25 cellular contexts compared by ENCODE assay signal in the genomic region with DNA sequence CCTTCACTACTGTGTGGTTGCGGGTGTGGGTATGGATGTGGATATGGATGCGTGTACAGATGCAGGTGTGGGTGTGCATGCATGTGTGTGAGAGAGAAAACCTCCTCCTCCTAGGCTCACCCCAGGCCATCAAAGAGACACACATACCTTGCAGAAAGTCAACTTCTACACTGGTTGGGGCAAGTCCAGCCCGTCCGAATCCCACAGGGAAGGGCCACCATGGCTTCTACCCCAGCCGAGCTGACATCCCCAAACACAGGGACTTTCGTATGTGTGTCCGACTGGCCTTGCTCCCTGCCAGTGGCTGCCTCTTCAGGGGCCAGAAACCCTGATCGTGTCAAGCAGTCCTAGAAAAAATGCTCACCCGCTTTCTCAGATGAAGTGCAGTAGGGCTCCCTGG.
DNase-seq lines count a peak whose midpoint lies in the region; ATAC-seq and TF ChIP-seq lines count a peak whose summit lies in the region.
"Had no signal": no experiment of that assay in that cellular context is flagged by ENCODE, and none has a peak within 500 bp of the region (broad histone marks: within the 10 kb centered on the region; RNA-seq: fewer than 3 reads in every experiment).

No MANE protein-coding gene starts in this region.

- no peak for TF ChIP-seq CTCF in ascending aorta (IDR thresholded peaks at IDR 0.05)

- H3K4me3 Mint-ChIP-seq in CD4-positive, CD25-positive, alpha-beta regulatory T cell, result no peak overlapping the region
- H3K4me3 Mint-ChIP-seq in naive B cell, result no peak overlapping the region
- H3K4me3 Mint-ChIP-seq: activated CD4-positive, alpha-beta T cell treated with anti-CD3 and anti-CD28 coated beads, Interleukin-2, amount 10 ng/mL, durations not matched to agents 24 days and 14 days; activated naive CD8-positive, alpha-beta T cell treated with anti-CD3 and anti-CD28 coated beads, Interleukin-2, amount 50 U/mL, for 24 hours; activated T-cell treated with anti-CD3 and anti-CD28 coated beads, Interleukin-2, amount 50 U/mL, for 72 hours; stimulated activated naive CD8-positive, alpha-beta T cell treated with anti-CD3 and anti-CD28 coated beads, Interleukin-15, Interleukin-2, amounts not matched to agents 100 ng/mL and 50 ng/mL, for 24 hours had no signal

- H3K36me3 ChIP-seq in CD4-positive, CD25-positive, alpha-beta regulatory T cell (ENCODE audit: control insufficient read depth, insufficient read depth, low read length), result peaks cover 2% of the 10 kb centered on the region
- H3K36me3 ChIP-seq in ascending aorta, result no peaks in the 10 kb centered on the region
- no peaks in the 10 kb centered on the region for H3K36me3 ChIP-seq in stomach smooth muscle (ENCODE audit: control insufficient read depth in 2 of 2, insufficient read depth in 2 of 2, low read length in 2 of 2)
- H3K36me3 ChIP-seq: lower lobe of right lung, ovary, spleen had no signal

- no peak overlapping the region for H3K4me3 ChIP-seq in CD4-positive, CD25-positive, alpha-beta regulatory T cell (ENCODE audit: low read depth, low read length)
- no peak overlapping the region for H3K4me3 ChIP-seq in ascending aorta
- no peak overlapping the region for H3K4me3 ChIP-seq in stomach smooth muscle (ENCODE audit: low read length in 2 of 2)
- H3K4me3 ChIP-seq: lower lobe of right lung, ovary, spleen had no signal

- peak overlapping the region in 2 of 3 donors; percentile 9 to 76 for H3K27ac Mint-ChIP-seq in CD4-positive, CD25-positive, alpha-beta regulatory T cell
- peak overlapping the region in 4 of 6 donors; percentile 8 to 83 (median 76) for H3K27ac Mint-ChIP-seq in naive B cell
- H3K27ac Mint-ChIP-seq: activated naive CD8-positive, alpha-beta T cell treated with anti-CD3 and anti-CD28 coated beads, Interleukin-2, amount 50 U/mL, for 24 hours; activated T-cell treated with anti-CD3 and anti-CD28 coated beads, Interleukin-2, amount 50 U/mL, for 72 hours; stimulated activated naive CD8-positive, alpha-beta T cell treated with anti-CD3 and anti-CD28 coated beads, Interleukin-15, Interleukin-2, amounts not matched to agents 100 ng/mL and 50 ng/mL, for 24 hours had no signal

- no peak overlapping the region for H3K9ac ChIP-seq in stomach smooth muscle (ENCODE audit: low read length in 2 of 2)

- peaks cover 0 to 2% (median 0%) of the 10 kb centered on the region in 7 donors for H3K9me3 Mint-ChIP-seq in CD4-positive, CD25-positive, alpha-beta regulatory T cell
- no peaks in the 10 kb centered on the region for H3K9me3 Mint-ChIP-seq in naive B cell
- H3K9me3 Mint-ChIP-seq: activated CD4-positive, alpha-beta T cell treated with anti-CD3 and anti-CD28 coated beads, Interleukin-2, amount 10 ng/mL, durations not matched to agents 24 days and 14 days; activated naive CD8-positive, alpha-beta T cell treated with anti-CD3 and anti-CD28 coated beads, Interleukin-2, amount 50 U/mL, for 24 hours; activated T-cell treated with anti-CD3 and anti-CD28 coated beads, Interleukin-2, amount 50 U/mL, for 72 hours; stimulated activated naive CD8-positive, alpha-beta T cell treated with anti-CD3 and anti-CD28 coated beads, Interleukin-15, Interleukin-2, amounts not matched to agents 100 ng/mL and 50 ng/mL, for 24 hours had no signal

- ATAC-seq in CD4-positive, CD25-positive, alpha-beta regulatory T cell (ENCODE audit: low read depth in 2 of 2), result no peak
- no peak for ATAC-seq in naive B cell (ENCODE audit: low read depth in 2 of 2)
- ATAC-seq: activated naive CD8-positive, alpha-beta T cell treated with anti-CD3 and anti-CD28 coated beads, Interleukin-2, amount 50 U/mL, for 24 hours; activated T-cell treated with anti-CD3 and anti-CD28 coated beads, Interleukin-2, amount 50 U/mL, for 72 hours; esophagus mucosa; HepG2; lower lobe of right lung had no signal

- no peaks in the 10 kb centered on the region for H3K9me3 ChIP-seq in CD4-positive, CD25-positive, alpha-beta regulatory T cell (ENCODE audit: control insufficient read depth in 2 of 2, low read length in 2 of 2)
- H3K9me3 ChIP-seq in ascending aorta, result no peaks in the 10 kb centered on the region
- no peaks in the 10 kb centered on the region for H3K9me3 ChIP-seq in stomach smooth muscle (ENCODE audit: control insufficient read depth in 2 of 2, low read length in 2 of 2)
- H3K9me3 ChIP-seq: lower lobe of right lung, ovary, spleen had no signal

- H3K4me1 ChIP-seq in CD4-positive, CD25-positive, alpha-beta regulatory T cell (ENCODE audit: control insufficient read depth, insufficient read depth, low read length, poor library complexity, severe bottlenecking), result peaks cover 12% of the 10 kb centered on the region
- peaks cover 0 to 23% of the 10 kb centered on the region in 2 donors for H3K4me1 ChIP-seq in ascending aorta
- peaks cover 25% of the 10 kb centered on the region for H3K4me1 ChIP-seq in stomach smooth muscle (ENCODE audit: control insufficient read depth, insufficient read depth, low read length)

- DNase-seq in CD4-positive, CD25-positive, alpha-beta regulatory T cell, result no peak
- DNase-seq in ascending aorta (ENCODE audit: low spot score in 2 of 2), result no peak
- no peak for DNase-seq in naive B cell
- DNase-seq in anterior cingulate cortex (lab: John Stamatoyannopoulos, UW), result no peak
- no peak for DNase-seq in NCI-H2227 (lab: John Stamatoyannopoulos, UW; ENCODE audit: unreplicated experiment)
- no peak for DNase-seq in GDM1 (lab: John Stamatoyannopoulos, UW)
- DNase-seq: activated CD4-positive, alpha-beta T cell treated with anti-CD3 and anti-CD28 coated beads, Interleukin-2, amount 10 ng/mL, durations not matched to agents 24 days and 14 days; activated naive CD8-positive, alpha-beta T cell treated with anti-CD3 and anti-CD28 coated beads, Interleukin-2, amount 50 U/mL, for 24 hours; activated T-cell treated with anti-CD3 and anti-CD28 coated beads, Interleukin-2, amount 50 U/mL, for 72 hours; cerebellar nuclear complex; DND-41; kidney glomerular epithelial cell; lower lobe of right lung; NCI-H2081 treated with DMSO at 0.1 percent for 48 hours; NCI-H748 treated with DMSO at 0.1 percent for 48 hours; ovary; SIG-M5; spleen; stimulated activated CD4-positive, alpha-beta T cell treated with anti-CD3 and anti-CD28 coated beads, Interleukin-2, amount 100 ng/mL, for 24 hours; stimulated activated CD8-positive, alpha-beta memory T cell treated with anti-CD3 and anti-CD28 coated beads, Interleukin-4, amount 100 ng/mL, for 48 hours had no signal

- H3K27me3 ChIP-seq in CD4-positive, CD25-positive, alpha-beta regulatory T cell (ENCODE audit: control insufficient read depth, insufficient read depth, low read length), result no peaks in the 10 kb centered on the region
- H3K27me3 ChIP-seq in ascending aorta (no peaks in the 10 kb centered on the region), stomach smooth muscle (ENCODE audit: control insufficient read depth in 1 of 2, insufficient read depth in 2 of 2, low read length in 2 of 2) (no peaks in the 10 kb centered on the region)
- H3K27me3 ChIP-seq: ovary, spleen had no signal

- H3K4me1 Mint-ChIP-seq in CD4-positive, CD25-positive, alpha-beta regulatory T cell, result peaks cover 10 to 31% (median 17%) of the 10 kb centered on the region in 4 donors
- H3K4me1 Mint-ChIP-seq in naive B cell, result peaks cover 40 to 71% (median 66%) of the 10 kb centered on the region in 3 donors

- H3K36me3 Mint-ChIP-seq in CD4-positive, CD25-positive, alpha-beta regulatory T cell, result peaks cover 7% of the 10 kb centered on the region
- peaks cover 0 to 8% of the 10 kb centered on the region in 2 donors for H3K36me3 Mint-ChIP-seq in naive B cell

- H3K27ac ChIP-seq in CD4-positive, CD25-positive, alpha-beta regulatory T cell (ENCODE audit: insufficient read depth, low read length, poor library complexity, severe bottlenecking), result no peak overlapping the region
- H3K27ac ChIP-seq in ascending aorta (peak overlapping the region; percentile 54 to 62), stomach smooth muscle (ENCODE audit: low read length) (peak overlapping the region; percentile 53)
- H3K27ac ChIP-seq: C4-2B, lower lobe of right lung, ovary, spleen had no signal

- intact Hi-C loops in ascending aorta (cut with DNase I), result loop anchor here (10.0 kb wide), 1 partner anchor 1458 kb away; a partner anchor contains a TSS

- H3K27me3 Mint-ChIP-seq in CD4-positive, CD25-positive, alpha-beta regulatory T cell, result no peaks in the 10 kb centered on the region
- H3K27me3 Mint-ChIP-seq in naive B cell, result no peaks in the 10 kb centered on the region
- H3K27me3 Mint-ChIP-seq: activated CD4-positive, alpha-beta T cell treated with anti-CD3 and anti-CD28 coated beads, Interleukin-2, amount 10 ng/mL, durations not matched to agents 24 days and 14 days; activated naive CD8-positive, alpha-beta T cell treated with anti-CD3 and anti-CD28 coated beads, Interleukin-2, amount 50 U/mL, for 24 hours; stimulated activated naive CD8-positive, alpha-beta T cell treated with anti-CD3 and anti-CD28 coated beads, Interleukin-15, Interleukin-2, amounts not matched to agents 100 ng/mL and 50 ng/mL, for 24 hours had no signal
